Comparison of ENCODE assay signal across 8 cellular contexts in the genomic region with DNA sequence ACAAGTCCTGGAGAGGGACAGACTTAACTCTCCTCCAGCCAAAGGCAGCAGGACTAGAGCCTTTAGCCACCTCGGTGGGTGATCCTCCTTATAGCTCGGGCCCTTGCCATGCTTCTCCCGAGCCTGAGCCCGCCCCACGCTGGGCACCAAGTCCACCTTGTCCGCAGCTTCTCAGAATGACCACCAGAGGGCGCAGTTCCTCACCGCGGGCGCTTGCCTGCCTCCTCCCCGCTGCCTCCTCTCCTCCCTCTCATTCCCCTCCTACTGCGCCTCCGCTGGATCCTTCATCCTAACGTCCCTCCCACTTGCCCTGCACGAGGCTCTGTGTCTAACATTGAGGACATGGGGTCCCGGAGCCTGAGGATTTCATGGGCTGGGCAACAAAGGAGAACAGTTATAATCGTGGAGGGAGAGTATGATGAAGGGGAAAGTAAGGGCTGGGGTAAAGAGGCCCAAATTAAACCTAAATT. TPM values are rescaled to one million over a fixed set of nuclear protein-coding genes. Genes with fewer than 3 reads are reported as not detected.
DNase-seq lines count a peak whose midpoint lies in the region; ATAC-seq and TF ChIP-seq lines count a peak whose summit lies in the region.

No MANE protein-coding gene starts in this region.

- POLR2A ChIA-PET in CD4-positive, alpha-beta memory T cell (lab: Charles Lee; ENCODE audit: partially characterized antibody), result no interaction called here

- no peaks in the 10 kb centered on the region for H3K36me3 Mint-ChIP-seq in CD4-positive, alpha-beta memory T cell
- H3K36me3 Mint-ChIP-seq in chondrocyte (ENCODE audit: low read depth), result peaks cover 5% of the 10 kb centered on the region

- no peaks in the 10 kb centered on the region for H3K9me3 ChIP-seq in CD4-positive, alpha-beta memory T cell (ENCODE audit: control insufficient read depth in 1 of 2, low read length in 2 of 2)

- no peak overlapping the region for H3K27ac Mint-ChIP-seq in CD4-positive, alpha-beta memory T cell
- H3K27ac Mint-ChIP-seq in chondrocyte (ENCODE audit: unreplicated experiment), result no peak overlapping the region

- no peaks in the 10 kb centered on the region for H3K36me3 ChIP-seq in CD4-positive, alpha-beta memory T cell (ENCODE audit: insufficient read depth, low read length)

- H3K9me3 Mint-ChIP-seq in CD4-positive, alpha-beta memory T cell, result no peaks in the 10 kb centered on the region
- H3K9me3 Mint-ChIP-seq in chondrocyte (ENCODE audit: low read depth), result peaks cover 9% of the 10 kb centered on the region

- ATAC-seq in left lobe of liver (peak; percentile 100), GM21360 (IDR thresholded peaks at IDR 0.05; ENCODE audit: unreplicated experiment) (no peak)

- no peak overlapping the region for H3K27ac ChIP-seq in CD4-positive, alpha-beta memory T cell (ENCODE audit: low read depth, low read length)

- peak; percentile 94 for TF ChIP-seq CTCF in chondrocyte (IDR thresholded peaks at IDR 0.05)

- H3K4me3 Mint-ChIP-seq in CD4-positive, alpha-beta memory T cell, result peak overlapping the region in 4 of 8 donors; percentile 5 to 52 (median 49)
- no peak overlapping the region for H3K4me3 Mint-ChIP-seq in chondrocyte (ENCODE audit: unreplicated experiment)

- H3K4me1 ChIP-seq in CD4-positive, alpha-beta memory T cell (ENCODE audit: insufficient read depth, low read length), result no peaks in the 10 kb centered on the region

- H3K27me3 ChIP-seq in CD4-positive, alpha-beta memory T cell (ENCODE audit: insufficient read depth, low read length), result no peaks in the 10 kb centered on the region

- H3K27me3 Mint-ChIP-seq in CD4-positive, alpha-beta memory T cell, result peaks cover 2 to 10% of the 10 kb centered on the region in 2 donors
- H3K27me3 Mint-ChIP-seq in chondrocyte (ENCODE audit: low read depth), result peaks cover 3% of the 10 kb centered on the region

- intact Hi-C loops in CD4-positive, alpha-beta memory T cell (cut with micrococcal nuclease), result loop anchor here (1.0 kb wide), 2 partner anchors 161 to 446 kb away; no protein-coding TSS in a partner anchor

- H3K4me1 Mint-ChIP-seq in CD4-positive, alpha-beta memory T cell, result peaks cover 0 to 11% (median 4%) of the 10 kb centered on the region in 4 donors
- peaks cover 11% of the 10 kb centered on the region for H3K4me1 Mint-ChIP-seq in chondrocyte (ENCODE audit: low read depth)

- CTCF ChIA-PET in CD4-positive, alpha-beta memory T cell (lab: Charles Lee; ENCODE audit: partially characterized antibody), result interaction anchor here (0.7 to 1.9 kb wide), 21 partner anchors 8 to 613 kb away, joined by 3 to 9 read pairs (median 4); no protein-coding TSS in a partner anchor

- DNase-seq in CD4-positive, alpha-beta memory T cell, result peak; percentile 47 to 59 (median 57)
- DNase-seq in HCEC 1CT, result peak; percentile 72
- peak; percentile 70 for DNase-seq in NCI-H345 (lab: John Stamatoyannopoulos, UW)
- peak; percentile 71 for DNase-seq in activated CD4-positive, CD25-positive, alpha-beta regulatory T cell treated with anti-CD3 and anti-CD28 coated beads, Interleukin-2, amount 50 U/mL, for 72 hours
- no peak for DNase-seq in chondrocyte (ENCODE audit: low spot score)
- peak; percentile 78 for DNase-seq in left lobe of liver (ENCODE audit: low spot score)
- peak; percentile 59 for DNase-seq in stimulated activated CD4-positive, alpha-beta T cell treated with anti-CD3 and anti-CD28 coated beads, Interleukin-4, amount 100 ng/mL, for 1 hour

- H3K4me3 ChIP-seq in CD4-positive, alpha-beta memory T cell (ENCODE audit: low read length in 2 of 2), result no peak overlapping the region

RNA-seq across cellular contexts. Expression of a gene that starts 11.3 kb away (rescaled TPM):
- not detected for total RNA-seq in CD4-positive, alpha-beta memory T cell
- not detected for polyA plus RNA-seq in CD4-positive, alpha-beta memory T cell
- not detected in 3 replicates for total RNA-seq in chondrocyte
- 172 TPM for total RNA-seq in left lobe of liver

RNA-seq across cellular contexts. Expression of a gene that starts 37.5 kb away (rescaled TPM):
- total RNA-seq in CD4-positive, alpha-beta memory T cell, result not detected
- polyA plus RNA-seq in CD4-positive, alpha-beta memory T cell, result not detected
- total RNA-seq in chondrocyte, result 14.2 to 26.4 TPM (median 25.9 TPM) in 3 replicates
- total RNA-seq in left lobe of liver, result 0.33 TPM

Comparison
In these comparisons a context has a peak if more than half of its experiments do, and no peak if none do; other contexts are left out.
1. RNA of a gene that starts 11.3 kb away (total RNA-seq): 172 TPM in left lobe of liver (single experiment); not detected in CD4-positive, alpha-beta memory T cell and not detected in chondrocyte; every median in the first group is over 100 times any median in the second.
2. RNA of a gene that starts 37.5 kb away (total RNA-seq): 14.2 to 26.4 TPM in chondrocyte; 0.33 TPM in left lobe of liver (single experiment) and not detected in CD4-positive, alpha-beta memory T cell; every median in the first group is over 10 times any median in the second.